Comparison of ENCODE assay signal across 11 cellular contexts in genomic region chr12:78096909-78097597, GRCh38.
DNase-seq lines count a peak whose midpoint lies in the region; ATAC-seq, FAIRE-seq and TF ChIP-seq lines count a peak whose summit lies in the region.
"Had no signal": no experiment of that assay in that cellular context is flagged by ENCODE, and none has a peak within 500 bp of the region (broad histone marks: within the 10 kb centered on the region; RNA-seq: fewer than 3 reads in every experiment).

No MANE protein-coding gene starts in this region.

- no peak for FAIRE-seq in D721Med (lab: Jason Lieb, UNC)
- FAIRE-seq: K562 had no signal

- DNase-seq in D721Med (ENCODE audit: insufficient read length, low spot score), result no peak
- DNase-seq in NCI-H1092 (lab: John Stamatoyannopoulos, UW), result peak; percentile 16
- peak; percentile 94 for DNase-seq in cerebellar cortex (ENCODE audit: low spot score)
- peak; percentile 66 for DNase-seq in middle frontal gyrus (ENCODE audit: extremely low spot score, low spot score)
- DNase-seq in GM10266 (ENCODE audit: extremely low spot score), result no peak
- no peak for DNase-seq in CD1c-positive myeloid dendritic cell (ENCODE audit: extremely low spot score)
- no peak for DNase-seq in HEK293T (ENCODE audit: extremely low spot score)
- DNase-seq: colonic mucosa, immature natural killer cell had no signal

- CTCF ChIA-PET in HEK293T (lab: Yijun Ruan, JAX), result no interaction called here

- POLR2A ChIA-PET in HEK293T (lab: Yijun Ruan, JAX), result no interaction called here

- TF ChIP-seq CTCF in D721Med (IDR thresholded peaks at IDR 0.05; ENCODE audit: insufficient read depth, missing control alignments) (peak; percentile 42), GM10266 (IDR thresholded peaks at IDR 0.05; ENCODE audit: control insufficient read depth, insufficient read depth, low read depth, missing control alignments) (no peak)

- no peak for ATAC-seq in GM21619 (IDR thresholded peaks at IDR 0.05; ENCODE audit: unreplicated experiment)
- ATAC-seq: K562 had no signal

TF ChIP-seq in HEK293T, 16 proteins besides CTCF, POLR2A, EP300 and RAD21:
- TF ChIP-seq SUZ12 (IDR thresholded peaks at IDR 0.05) (no peak), BHLHE40 (IDR thresholded peaks at IDR 0.05; ENCODE audit: borderline replicate concordance) (no peak), CTBP1 (IDR thresholded peaks at IDR 0.05; ENCODE audit: borderline replicate concordance) (no peak), FOXM1 (IDR thresholded peaks at IDR 0.05; ENCODE audit: borderline replicate concordance) (no peak), NFRKB (IDR thresholded peaks at IDR 0.05) (no peak), L3MBTL2 (conservative IDR thresholded peaks at IDR 0.05) (no peak), ELF4 (IDR thresholded peaks at IDR 0.05) (no peak)
- TF ChIP-seq, protein P1, sequence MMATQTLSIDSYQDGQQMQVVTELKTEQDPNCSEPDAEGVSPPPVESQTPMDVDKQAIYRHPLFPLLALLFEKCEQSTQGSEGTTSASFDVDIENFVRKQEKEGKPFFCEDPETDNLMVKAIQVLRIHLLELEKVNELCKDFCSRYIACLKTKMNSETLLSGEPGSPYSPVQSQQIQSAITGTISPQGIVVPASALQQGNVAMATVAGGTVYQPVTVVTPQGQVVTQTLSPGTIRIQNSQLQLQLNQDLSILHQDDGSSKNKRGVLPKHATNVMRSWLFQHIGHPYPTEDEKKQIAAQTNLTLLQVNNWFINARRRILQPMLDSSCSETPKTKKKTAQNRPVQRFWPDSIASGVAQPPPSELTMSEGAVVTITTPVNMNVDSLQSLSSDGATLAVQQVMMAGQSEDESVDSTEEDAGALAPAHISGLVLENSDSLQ (IDR thresholded peaks at IDR 0.05), result no peak

Comparison
In these comparisons a context has a peak if more than half of its experiments do, and no peak if none do; other contexts are left out.
1. DNase-seq: peak in NCI-H1092 (single experiment), cerebellar cortex (single experiment) and middle frontal gyrus (single experiment); none in D721Med (single experiment), GM10266 (single experiment), CD1c-positive myeloid dendritic cell (single experiment) and HEK293T (single experiment).